In genomic region chr11:93921695-93922468, GRCh38 we compare ENCODE assay signal across 8 cellular contexts.
DNase-seq lines count a peak whose midpoint lies in the region; ATAC-seq and TF ChIP-seq lines count a peak whose summit lies in the region.

No MANE protein-coding gene starts in this region.

- TF ChIP-seq CTCF in heart right ventricle (IDR thresholded peaks at IDR 0.05): peak in 8 of 9 donors; percentile 30 to 70 (median 62)

- H3K9me3 ChIP-seq in heart right ventricle: peaks cover 0 to 11% (median 0%) of the 10 kb centered on the region in 11 donors

- intact Hi-C loops in heart right ventricle (cut with DNase I) (loop anchor here in 7 of 10 donors (2.0 to 10.0 kb wide), 4 partner anchors 493 to 497 kb away; no protein-coding TSS in a partner anchor), Right ventricle myocardium inferior (cut with DNase I) (no loop called here)

- no peak overlapping the region for H3K27ac ChIP-seq in heart right ventricle

- DNase-seq in heart right ventricle (peak in 1 of 2 donors; percentile 26), Right ventricle myocardium inferior (ENCODE audit: missing footprints) (no peak), HCEC 1CT (peak; percentile 56), NCI-H1048 (lab: John Stamatoyannopoulos, UW) (peak; percentile 52), fibroblast of gingiva (ENCODE audit: low read depth) (peak; percentile 69), skeletal muscle cell (ENCODE audit: low read depth) (peak; percentile 26), activated gamma-delta T cell treated with Interleukin-2 at 50 U/mL for 16 hours (no peak)

- no peaks in the 10 kb centered on the region for H3K4me1 ChIP-seq in heart right ventricle

- ATAC-seq in heart right ventricle: peak in 2 of 8 donors; percentile 43 to 58
- no peak for ATAC-seq in Right ventricle myocardium inferior
- peak; percentile 92 for ATAC-seq in SK-N-SH treated with all-trans-retinoic acid at 6 μM for 48 hours

- WGBS in heart right ventricle, 2 donors: 25 to 30% methylated on average over 7 of the region's 7 CpGs

- H3K4me3 ChIP-seq in heart right ventricle (no peak overlapping the region), skeletal muscle cell (ENCODE audit: low read depth, low read length) (no peak overlapping the region)

- H3K27me3 ChIP-seq in heart right ventricle: peaks cover 0 to 11% (median 6%) of the 10 kb centered on the region in 7 donors

- no peaks in the 10 kb centered on the region for H3K36me3 ChIP-seq in heart right ventricle

TF ChIP-seq in SK-N-SH treated with all-trans-retinoic acid at 6 μM for 48 hours, 23 proteins besides CTCF, POLR2A, EP300 and RAD21:
- TF ChIP-seq ZC3H10 (CRISPR knock-in tag; IDR thresholded peaks at IDR 0.05) (no peak), OSR1 (CRISPR knock-in tag; IDR thresholded peaks at IDR 0.05) (no peak), POU6F1 (CRISPR knock-in tag; IDR thresholded peaks at IDR 0.05; ENCODE audit: borderline replicate concordance, low read depth) (no peak), ZNF565 (CRISPR knock-in tag; conservative IDR thresholded peaks at IDR 0.05; ENCODE audit: low read depth) (no peak), PATZ1 (CRISPR knock-in tag; IDR thresholded peaks at IDR 0.05; ENCODE audit: borderline replicate concordance) (no peak), PPARA (CRISPR knock-in tag; IDR thresholded peaks at IDR 0.05; ENCODE audit: borderline replicate concordance) (no peak), ISL1 (CRISPR knock-in tag; IDR thresholded peaks at IDR 0.05) (no peak), SNAI2 (CRISPR knock-in tag; IDR thresholded peaks at IDR 0.05) (no peak), CREB5 (CRISPR knock-in tag; IDR thresholded peaks at IDR 0.05; ENCODE audit: low read depth) (no peak), RARB (CRISPR knock-in tag; IDR thresholded peaks at IDR 0.05) (no peak), BACH2 (CRISPR knock-in tag; IDR thresholded peaks at IDR 0.05; ENCODE audit: borderline replicate concordance) (no peak), ZNF8 (CRISPR knock-in tag; IDR thresholded peaks at IDR 0.05) (no peak), ZFP30 (CRISPR knock-in tag; IDR thresholded peaks at IDR 0.05) (no peak), TSHZ2 (CRISPR knock-in tag; IDR thresholded peaks at IDR 0.05) (no peak), ZNF70 (CRISPR knock-in tag; IDR thresholded peaks at IDR 0.05) (no peak), CSRNP3 (CRISPR knock-in tag; IDR thresholded peaks at IDR 0.05) (no peak), GLIS3 (CRISPR knock-in tag; IDR thresholded peaks at IDR 0.05) (no peak)
TF ChIP-seq in SK-N-SH treated with all-trans-retinoic acid at 6 μM for 48 hours: peak in this region for 0.

Comparison
In these comparisons a context has a peak if more than half of its experiments do, and no peak if none do; other contexts are left out.
1. DNase-seq: peak in HCEC 1CT (single experiment), NCI-H1048 (single experiment), fibroblast of gingiva (single experiment) and skeletal muscle cell (single experiment); none in Right ventricle myocardium inferior (single experiment) and activated gamma-delta T cell treated with Interleukin-2 at 50 U/mL for 16 hours (single experiment).